Comparison of ENCODE assay signal across 5 cellular contexts in genomic region chr20:30975859-30976258, GRCh38.
DNase-seq lines count a peak whose midpoint lies in the region; ATAC-seq and TF ChIP-seq lines count a peak whose summit lies in the region.
"Not testable (repeated sequence)": the region's sequence is repeated elsewhere in the genome, so short reads cannot be mapped to it uniquely, and the experiment has no call there.

No MANE protein-coding gene starts in this region.

- peaks cover 53% of the 10 kb centered on the region for H3K36me3 Mint-ChIP-seq in WTC11
- not testable (repeated sequence) for H3K36me3 Mint-ChIP-seq in chondrocyte (ENCODE audit: low read depth)

- peaks cover 12% of the 10 kb centered on the region for H3K4me1 Mint-ChIP-seq in WTC11
- not testable (repeated sequence) for H3K4me1 Mint-ChIP-seq in chondrocyte (ENCODE audit: low read depth)

- TF ChIP-seq CTCF in WTC11 (IDR thresholded peaks at IDR 0.05); chondrocyte (IDR thresholded peaks at IDR 0.05): not testable (repeated sequence)

- H3K4me3 Mint-ChIP-seq in WTC11; chondrocyte (ENCODE audit: unreplicated experiment): not testable (repeated sequence)

- ATAC-seq in WTC11; Right ventricle myocardium superior (ENCODE audit: poor library complexity): not testable (repeated sequence)

- not testable (repeated sequence) for H3K27me3 Mint-ChIP-seq in WTC11 (ENCODE audit: low read depth); chondrocyte (ENCODE audit: low read depth)

- POLR2A ChIA-PET in WTC11 (lab: Charles Lee), result not testable (repeated sequence)

- intact Hi-C loops in Right ventricle myocardium superior (cut with DNase I); posterior vena cava (cut with DNase I): not testable (repeated sequence)

- CTCF ChIA-PET in WTC11 (lab: Charles Lee), result not testable (repeated sequence)

- H3K27ac Mint-ChIP-seq in WTC11; chondrocyte (ENCODE audit: unreplicated experiment): not testable (repeated sequence)

- H3K9me3 Mint-ChIP-seq in WTC11, result peaks cover 74% of the 10 kb centered on the region
- peaks cover 76% of the 10 kb centered on the region for H3K9me3 Mint-ChIP-seq in chondrocyte (ENCODE audit: low read depth)

- DNase-seq in WTC11 (ENCODE audit: low spot score), result peak; percentile 72
- DNase-seq in chondrocyte (ENCODE audit: low spot score), result peak; percentile 21
- DNase-seq in Right ventricle myocardium superior, result peak; percentile 15
- peak; percentile 87 for DNase-seq in mesenteric fat pad (ENCODE audit: low spot score)
- peak; percentile 42 for DNase-seq in posterior vena cava (ENCODE audit: low spot score)

Comparison
In these comparisons a context has a peak if more than half of its experiments do, and no peak if none do; other contexts are left out.
1. DNase-seq: peak in every context shown above with its lines; median percentile 87 in mesenteric fat pad; 72 in WTC11; 42 in posterior vena cava; 21 in chondrocyte; 15 in Right ventricle myocardium superior.